8 cellular contexts compared by ENCODE assay signal in the genomic region with DNA sequence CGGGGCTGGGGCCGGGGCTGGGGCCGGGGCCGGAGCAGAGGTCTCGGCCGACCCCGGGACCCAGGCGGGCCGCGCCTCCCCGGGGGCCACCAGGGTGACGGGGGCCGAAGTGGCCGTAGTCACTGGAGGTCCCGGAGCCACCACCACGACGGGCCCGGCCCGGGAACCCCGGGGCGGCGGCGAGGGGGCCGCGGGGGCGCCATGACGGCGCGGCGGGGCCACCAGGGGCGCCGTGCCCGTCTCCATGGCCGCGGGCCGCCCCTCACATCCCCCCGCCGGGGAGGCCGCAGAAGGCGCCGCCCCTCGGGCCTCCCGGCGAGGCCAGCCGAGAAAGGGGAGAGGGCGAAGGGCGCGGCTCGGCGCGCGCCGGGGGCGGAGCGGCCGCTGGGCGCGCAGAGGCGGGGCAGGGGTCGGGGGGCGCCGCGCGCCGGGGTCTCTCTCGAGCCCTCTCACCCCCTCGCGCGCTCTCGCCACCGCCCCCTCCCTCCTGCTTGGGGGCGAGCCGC. TPM values are rescaled to one million over a fixed set of nuclear protein-coding genes. Genes with fewer than 3 reads are reported as not detected.
A peak's percentile ranks its signal among the peaks of the same experiment; 100 is the strongest.
DNase-seq lines count a peak whose midpoint lies in the region; ATAC-seq and TF ChIP-seq lines count a peak whose summit lies in the region.

No MANE protein-coding gene starts in this region.

- H3K4me3 ChIP-seq in liver (ENCODE audit: low read depth in 1 of 3, low read length in 3 of 3) = peak overlapping the region in 1 of 3 donors; percentile 81
- H3K4me3 ChIP-seq in upper lobe of right lung = peak overlapping the region; percentile 67

- H3K4me1 ChIP-seq in liver (ENCODE audit: control insufficient read depth in 4 of 4, insufficient read depth in 4 of 4, low read length in 3 of 4) = peaks cover 0 to 35% (median 29%) of the 10 kb centered on the region in 4 donors
- H3K4me1 ChIP-seq in upper lobe of right lung = peaks cover 29% of the 10 kb centered on the region

- no peak for TF ChIP-seq RAD21 in liver (IDR thresholded peaks at IDR 0.05)

- ATAC-seq in GM18498 (IDR thresholded peaks at IDR 0.05; ENCODE audit: unreplicated experiment) = peak; percentile 18
- ATAC-seq in HG02840 (IDR thresholded peaks at IDR 0.05; ENCODE audit: low FRiP score, unreplicated experiment) = peak; percentile 9
- ATAC-seq in upper lobe of right lung = no peak

- H3K36me3 Mint-ChIP-seq in activated T-helper 2 cell treated with anti-CD3 and anti-CD28 coated beads, Interferon-gamma antibody, Interleukin-2, Interleukin-4, amounts not matched to agents 10 μg/mL and 5 μg/mL and 100 μg/mL, durations not matched to agents 14 hours and 24 hours and 36 hours (ENCODE audit: low read depth) = peaks cover 32% of the 10 kb centered on the region

- H3K4me1 Mint-ChIP-seq in activated T-helper 2 cell treated with anti-CD3 and anti-CD28 coated beads, Interferon-gamma antibody, Interleukin-2, Interleukin-4, amounts not matched to agents 10 μg/mL and 5 μg/mL and 100 μg/mL, durations not matched to agents 14 hours and 24 hours and 36 hours (ENCODE audit: low read depth) = peaks cover 44% of the 10 kb centered on the region

- no peaks in the 10 kb centered on the region for H3K27me3 Mint-ChIP-seq in activated T-helper 2 cell treated with anti-CD3 and anti-CD28 coated beads, Interferon-gamma antibody, Interleukin-2, Interleukin-4, amounts not matched to agents 10 μg/mL and 5 μg/mL and 100 μg/mL, durations not matched to agents 14 hours and 24 hours and 36 hours (ENCODE audit: low read depth)

- peak overlapping the region; percentile 81 for H3K4me3 Mint-ChIP-seq in activated T-helper 2 cell treated with anti-CD3 and anti-CD28 coated beads, Interferon-gamma antibody, Interleukin-2, Interleukin-4, amounts not matched to agents 10 μg/mL and 5 μg/mL and 100 μg/mL, durations not matched to agents 14 hours and 24 hours and 36 hours (ENCODE audit: low read depth)

- TF ChIP-seq CTCF in liver (IDR thresholded peaks at IDR 0.05; ENCODE audit: low read depth, low read length, missing input control) (peak; percentile 0), upper lobe of right lung (IDR thresholded peaks at IDR 0.05) (no peak)

- H3K27ac Mint-ChIP-seq in activated T-helper 2 cell treated with anti-CD3 and anti-CD28 coated beads, Interferon-gamma antibody, Interleukin-2, Interleukin-4, amounts not matched to agents 10 μg/mL and 5 μg/mL and 100 μg/mL, durations not matched to agents 14 hours and 24 hours and 36 hours = no peak overlapping the region

- H3K27me3 ChIP-seq in liver (ENCODE audit: control insufficient read depth in 4 of 4, insufficient read depth in 4 of 4, low read length in 3 of 4) (no peaks in the 10 kb centered on the region), upper lobe of right lung (no peaks in the 10 kb centered on the region)

- intact Hi-C loops in activated T-helper 2 cell treated with anti-CD3 and anti-CD28 coated beads, Interferon-gamma antibody, Interleukin-2, Interleukin-4, amounts not matched to agents 10 μg/mL and 5 μg/mL and 100 μg/mL, durations not matched to agents 14 hours and 24 hours and 36 hours (cut with micrococcal nuclease) = loop anchor here (1.0 to 10.0 kb wide), 7 partner anchors 8 to 565 kb away; a partner anchor contains a TSS
- intact Hi-C loops in upper lobe of right lung (cut with DNase I) = no loop called here

- WGBS in liver = 1% methylated on average over 72 of the region's 73 CpGs

- H3K27ac ChIP-seq in liver (ENCODE audit: low read depth in 1 of 2, low read length in 2 of 2) = peak overlapping the region in 1 of 2 donors; percentile 29
- peak overlapping the region; percentile 71 for H3K27ac ChIP-seq in upper lobe of right lung

- H3K9me3 ChIP-seq in liver (ENCODE audit: control insufficient read depth in 4 of 4, low read length in 3 of 4) (no peaks in the 10 kb centered on the region), upper lobe of right lung (no peaks in the 10 kb centered on the region)

- H3K9ac ChIP-seq in liver (ENCODE audit: low read depth in 1 of 2, low read length in 2 of 2) = no peak overlapping the region

- H3K9me3 Mint-ChIP-seq in activated T-helper 2 cell treated with anti-CD3 and anti-CD28 coated beads, Interferon-gamma antibody, Interleukin-2, Interleukin-4, amounts not matched to agents 10 μg/mL and 5 μg/mL and 100 μg/mL, durations not matched to agents 14 hours and 24 hours and 36 hours = no peaks in the 10 kb centered on the region

- no peak for DNase-seq in activated T-helper 2 cell treated with anti-CD3 and anti-CD28 coated beads, Interferon-gamma antibody, Interleukin-2, Interleukin-4, amounts not matched to agents 10 μg/mL and 5 μg/mL and 100 μg/mL, durations not matched to agents 14 hours and 24 hours and 36 hours (ENCODE audit: low spot score)
- DNase-seq in upper lobe of right lung = no peak
- DNase-seq in HuH-7.5 (ENCODE audit: low spot score) = no peak
- no peak for DNase-seq in DMS 273 (lab: John Stamatoyannopoulos, UW; ENCODE audit: unreplicated experiment)
- DNase-seq in NCI-H1105 treated with DMSO at 0.1 percent for 48 hours (lab: John Stamatoyannopoulos, UW) = no peak

- H3K36me3 ChIP-seq in liver (ENCODE audit: control insufficient read depth in 4 of 4, insufficient read depth in 3 of 4, low read depth in 1 of 4, low read length in 3 of 4) (peaks cover under 1 to 7% (median 4%) of the 10 kb centered on the region in 4 donors), upper lobe of right lung (peaks cover 8% of the 10 kb centered on the region)

TF ChIP-seq in liver, 16 proteins besides CTCF, POLR2A, EP300 and RAD21 (continues in another document):
- TF ChIP-seq FOXA2 (IDR thresholded peaks at IDR 0.05) (no peak), SP1 (IDR thresholded peaks at IDR 0.05) (no peak), HNF4G (IDR thresholded peaks at IDR 0.05) (no peak), HNF4A (conservative IDR thresholded peaks at IDR 0.05) (no peak), NR2F2 (IDR thresholded peaks at IDR 0.05) (no peak), GABPA (IDR thresholded peaks at IDR 0.05 in 1 of 2, conservative IDR thresholded peaks at IDR 0.05 in 1 of 2) (no peak), YY1 (IDR thresholded peaks at IDR 0.05) (no peak), RXRA (IDR thresholded peaks at IDR 0.05) (no peak), FOXA1 (IDR thresholded peaks at IDR 0.05) (no peak), EGR1 (IDR thresholded peaks at IDR 0.05; ENCODE audit: low read depth in 2 of 2) (no peak)
- TF ChIP-seq, protein P1, sequence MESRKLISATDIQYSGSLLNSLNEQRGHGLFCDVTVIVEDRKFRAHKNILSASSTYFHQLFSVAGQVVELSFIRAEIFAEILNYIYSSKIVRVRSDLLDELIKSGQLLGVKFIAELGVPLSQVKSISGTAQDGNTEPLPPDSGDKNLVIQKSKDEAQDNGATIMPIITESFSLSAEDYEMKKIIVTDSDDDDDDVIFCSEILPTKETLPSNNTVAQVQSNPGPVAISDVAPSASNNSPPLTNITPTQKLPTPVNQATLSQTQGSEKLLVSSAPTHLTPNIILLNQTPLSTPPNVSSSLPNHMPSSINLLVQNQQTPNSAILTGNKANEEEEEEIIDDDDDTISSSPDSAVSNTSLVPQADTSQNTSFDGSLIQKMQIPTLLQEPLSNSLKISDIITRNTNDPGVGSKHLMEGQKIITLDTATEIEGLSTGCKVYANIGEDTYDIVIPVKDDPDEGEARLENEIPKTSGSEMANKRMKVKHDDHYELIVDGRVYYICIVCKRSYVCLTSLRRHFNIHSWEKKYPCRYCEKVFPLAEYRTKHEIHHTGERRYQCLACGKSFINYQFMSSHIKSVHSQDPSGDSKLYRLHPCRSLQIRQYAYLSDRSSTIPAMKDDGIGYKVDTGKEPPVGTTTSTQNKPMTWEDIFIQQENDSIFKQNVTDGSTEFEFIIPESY (IDR thresholded peaks at IDR 0.05) = no peak
- TF ChIP-seq, protein P2, sequence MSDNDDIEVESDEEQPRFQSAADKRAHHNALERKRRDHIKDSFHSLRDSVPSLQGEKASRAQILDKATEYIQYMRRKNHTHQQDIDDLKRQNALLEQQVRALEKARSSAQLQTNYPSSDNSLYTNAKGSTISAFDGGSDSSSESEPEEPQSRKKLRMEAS (IDR thresholded peaks at IDR 0.05) = no peak

RNA-seq across cellular contexts. Expression of a gene that starts 0.3 kb away (rescaled TPM):
- 63.4 and 64.4 TPM in 2 replicates for total RNA-seq in activated T-helper 2 cell treated with anti-CD3 and anti-CD28 coated beads, Interferon-gamma antibody, Interleukin-2, Interleukin-4, amounts not matched to agents 10 μg/mL and 5 μg/mL and 100 μg/mL, durations not matched to agents 14 hours and 24 hours and 36 hours
- total RNA-seq in liver (10 to 100 TPM; 16.1 to 16.5 TPM), upper lobe of right lung (36.0 TPM)
- 1 to 10 TPM; 3.6 to 9.2 TPM for polyA plus RNA-seq in liver

RNA-seq across cellular contexts. Expression of a gene that starts 4.6 kb away (rescaled TPM):
- 3.4 and 4.3 TPM in 2 replicates for total RNA-seq in activated T-helper 2 cell treated with anti-CD3 and anti-CD28 coated beads, Interferon-gamma antibody, Interleukin-2, Interleukin-4, amounts not matched to agents 10 μg/mL and 5 μg/mL and 100 μg/mL, durations not matched to agents 14 hours and 24 hours and 36 hours
- total RNA-seq in liver (under 1 TPM in 1 of 2 donors, not detected in 1; 0.70 TPM), upper lobe of right lung (not detected)
- not detected for polyA plus RNA-seq in liver

RNA-seq across cellular contexts. Expression of a gene that starts 12.4 kb away (rescaled TPM):
- 169 and 173 TPM in 2 replicates for total RNA-seq in activated T-helper 2 cell treated with anti-CD3 and anti-CD28 coated beads, Interferon-gamma antibody, Interleukin-2, Interleukin-4, amounts not matched to agents 10 μg/mL and 5 μg/mL and 100 μg/mL, durations not matched to agents 14 hours and 24 hours and 36 hours
- total RNA-seq in liver = 1 to 10 TPM in 1 of 2 donors, under 1 TPM in 1; 0.42 to 1.0 TPM
- polyA plus RNA-seq in liver = 1 to 10 TPM; 1.4 to 2.8 TPM
- 8.6 TPM for total RNA-seq in upper lobe of right lung

RNA-seq across cellular contexts. Expression of a gene that starts 14.9 kb away (rescaled TPM):
- 80.1 and 84.5 TPM in 2 replicates for total RNA-seq in activated T-helper 2 cell treated with anti-CD3 and anti-CD28 coated beads, Interferon-gamma antibody, Interleukin-2, Interleukin-4, amounts not matched to agents 10 μg/mL and 5 μg/mL and 100 μg/mL, durations not matched to agents 14 hours and 24 hours and 36 hours
- total RNA-seq in liver = 10 to 100 TPM; 10.0 TPM
- 10 to 100 TPM; 13.4 to 15.4 TPM for polyA plus RNA-seq in liver
- total RNA-seq in upper lobe of right lung = 51.5 TPM

RNA-seq across cellular contexts. Expression of a gene that starts 25.2 kb away (rescaled TPM):
- 13.4 TPM in 2 replicates for total RNA-seq in activated T-helper 2 cell treated with anti-CD3 and anti-CD28 coated beads, Interferon-gamma antibody, Interleukin-2, Interleukin-4, amounts not matched to agents 10 μg/mL and 5 μg/mL and 100 μg/mL, durations not matched to agents 14 hours and 24 hours and 36 hours
- total RNA-seq in liver = 1 to 10 TPM; 3.2 to 4.7 TPM
- 1 to 10 TPM; 2.3 to 3.0 TPM for polyA plus RNA-seq in liver
- total RNA-seq in upper lobe of right lung = 6.1 TPM

Comparison
In these comparisons a context has a peak if more than half of its experiments do, and no peak if none do; other contexts are left out.
1. RNA of a gene that starts 12.4 kb away (total RNA-seq): 169 to 173 TPM in activated T-helper 2 cell treated with anti-CD3 and anti-CD28 coated beads, Interferon-gamma antibody, Interleukin-2, Interleukin-4, amounts not matched to agents 10 μg/mL and 5 μg/mL and 100 μg/mL, durations not matched to agents 14 hours and 24 hours and 36 hours; 8.6 TPM in upper lobe of right lung (single experiment) and 0.42 to 1.0 TPM in liver; every median in the first group is over 10 times any median in the second.